Comparison of ENCODE assay signal across 17 cellular contexts in the genomic region with DNA sequence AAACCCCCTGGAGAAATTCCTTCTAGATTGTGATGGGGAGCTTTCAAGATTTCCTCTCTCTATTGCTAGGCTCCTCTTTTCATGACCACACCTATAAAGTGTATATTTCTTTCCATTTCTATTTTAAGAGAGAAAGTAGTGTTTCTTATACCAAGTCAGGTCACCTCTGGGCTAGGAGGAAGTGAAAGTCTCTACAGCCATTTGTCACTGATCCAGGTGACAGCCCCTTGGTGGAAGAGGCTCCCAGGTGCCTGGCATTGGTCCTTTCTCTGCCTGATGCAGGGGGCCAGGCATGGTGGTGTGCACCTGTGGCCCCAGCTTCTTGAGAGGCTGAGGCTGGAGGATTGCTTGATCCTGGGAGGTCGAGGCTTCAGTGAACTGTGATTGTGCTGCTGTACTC.
A peak's percentile ranks its signal among the peaks of the same experiment; 100 is the strongest.
DNase-seq lines count a peak whose midpoint lies in the region; ATAC-seq and TF ChIP-seq lines count a peak whose summit lies in the region.
"Had no signal": no experiment of that assay in that cellular context is flagged by ENCODE, and none has a peak within 500 bp of the region (broad histone marks: within the 10 kb centered on the region; RNA-seq: fewer than 3 reads in every experiment).

No MANE protein-coding gene starts in this region.

- ATAC-seq in GM21576 (IDR thresholded peaks at IDR 0.05; ENCODE audit: unreplicated experiment): peak; percentile 72
- peak; percentile 39 for ATAC-seq in HG03442 (IDR thresholded peaks at IDR 0.05; ENCODE audit: unreplicated experiment)
- peak; percentile 74 to 81 for ATAC-seq in stimulated activated naive B cell treated with anti-CD40 and anti-IgM and Interleukin-4, amounts not matched to agents 10 μg/mL and 1 μg/mL and 100 μg/mL, for 72 hours (replicated peaks)
- no peak for ATAC-seq in HG03432 (IDR thresholded peaks at IDR 0.05; ENCODE audit: unreplicated experiment)
- ATAC-seq: GM23338; heart right ventricle; stimulated activated effector memory CD8-positive, alpha-beta T cell treated with anti-CD3 and anti-CD28 coated beads, Interleukin-12 subunit alpha, Interleukin-12 subunit beta, amount 100 ng/mL, for 72 hours; T-cell had no signal

- H3K9me3 Mint-ChIP-seq in stimulated activated naive B cell treated with anti-CD40 and anti-IgM and Interleukin-4, amounts not matched to agents 10 μg/mL and 1 μg/mL and 100 μg/mL, for 72 hours: peaks cover 16 to 26% of the 10 kb centered on the region in 2 donors

- in situ Hi-C loops in transverse colon (cut with MboI; ENCODE audit: low pct_ligation_motif_present in 1 of 4, low pct_unique_long_range_greater_than_20kb in 1 of 4, low sequenced_read_pairs in 3 of 4): no loop called here

- H3K4me3 ChIP-seq in transverse colon: no peak overlapping the region
- H3K4me3 ChIP-seq: GM23338, heart right ventricle had no signal

- H3K9me3 ChIP-seq in transverse colon: no peaks in the 10 kb centered on the region

- H3K27ac Mint-ChIP-seq in stimulated activated naive B cell treated with anti-CD40 and anti-IgM and Interleukin-4, amounts not matched to agents 10 μg/mL and 1 μg/mL and 100 μg/mL, for 72 hours: no peak overlapping the region
- H3K27ac Mint-ChIP-seq: GM23338; stimulated activated effector memory CD8-positive, alpha-beta T cell treated with anti-CD3 and anti-CD28 coated beads, Interleukin-12 subunit alpha, Interleukin-12 subunit beta, amount 100 ng/mL, for 72 hours; T-cell had no signal

- peaks cover 13% of the 10 kb centered on the region in 2 donors for H3K27me3 Mint-ChIP-seq in stimulated activated naive B cell treated with anti-CD40 and anti-IgM and Interleukin-4, amounts not matched to agents 10 μg/mL and 1 μg/mL and 100 μg/mL, for 72 hours

- no peaks in the 10 kb centered on the region for H3K4me1 ChIP-seq in transverse colon
- H3K4me1 ChIP-seq: heart right ventricle had no signal

- no peak for TF ChIP-seq CTCF in transverse colon (IDR thresholded peaks at IDR 0.05)

- no peak for TF ChIP-seq POLR2A in transverse colon (IDR thresholded peaks at IDR 0.05)

- 84% methylated on average over 1 of the region's 1 CpG; no CpG with 5 or more reads in 1 of the 2 donors for WGBS in transverse colon (ENCODE audit: low coverage in 1 of 2), 2 donors

- H3K4me3 Mint-ChIP-seq in stimulated activated naive B cell treated with anti-CD40 and anti-IgM and Interleukin-4, amounts not matched to agents 10 μg/mL and 1 μg/mL and 100 μg/mL, for 72 hours: no peak overlapping the region
- H3K4me3 Mint-ChIP-seq: GM23338; stimulated activated effector memory CD8-positive, alpha-beta T cell treated with anti-CD3 and anti-CD28 coated beads, Interleukin-12 subunit alpha, Interleukin-12 subunit beta, amount 100 ng/mL, for 72 hours; T-cell had no signal

- DNase-seq in GM19240 (ENCODE audit: insufficient read length, low spot score) (peak; percentile 48), transverse colon (no peak), SW 1271 (lab: John Stamatoyannopoulos, UW) (no peak)
- DNase-seq in stimulated activated naive B cell treated with anti-CD40 and anti-IgM and Interleukin-4, amounts not matched to agents 10 μg/mL and 1 μg/mL and 100 μg/mL, for 72 hours: peak; percentile 13
- DNase-seq: activated CD8-positive, alpha-beta memory T cell treated with anti-CD3 and anti-CD28 coated beads for 24 hours; heart right ventricle; kidney; mesendoderm; NCI-H1092; NCI-H774; T-cell; WERI-Rb-1 had no signal

- H3K36me3 ChIP-seq in transverse colon: no peaks in the 10 kb centered on the region
- H3K36me3 ChIP-seq: heart right ventricle, WERI-Rb-1 had no signal

- peaks cover 14 to 21% of the 10 kb centered on the region in 2 donors for H3K36me3 Mint-ChIP-seq in stimulated activated naive B cell treated with anti-CD40 and anti-IgM and Interleukin-4, amounts not matched to agents 10 μg/mL and 1 μg/mL and 100 μg/mL, for 72 hours
- H3K36me3 Mint-ChIP-seq: T-cell had no signal

- no peak overlapping the region for H3K27ac ChIP-seq in transverse colon
- H3K27ac ChIP-seq: heart right ventricle, WERI-Rb-1 had no signal

- no peak for TF ChIP-seq EP300 in transverse colon (IDR thresholded peaks at IDR 0.05; ENCODE audit: low read depth)

- H3K4me1 Mint-ChIP-seq in stimulated activated naive B cell treated with anti-CD40 and anti-IgM and Interleukin-4, amounts not matched to agents 10 μg/mL and 1 μg/mL and 100 μg/mL, for 72 hours: peaks cover 57 to 76% of the 10 kb centered on the region in 2 donors

- intact Hi-C loops in transverse colon (cut with DNase I; ENCODE audit: low total_unique reads): no loop called here

- no peaks in the 10 kb centered on the region for H3K27me3 ChIP-seq in transverse colon

Comparison
In these comparisons a context has a peak if more than half of its experiments do, and no peak if none do; other contexts are left out.
1. DNase-seq: peak in GM19240 (single experiment) and stimulated activated naive B cell treated with anti-CD40 and anti-IgM and Interleukin-4, amounts not matched to agents 10 μg/mL and 1 μg/mL and 100 μg/mL, for 72 hours (single experiment); none in transverse colon (single experiment) and SW 1271 (0 of 2).